In genomic region chr2:238573065-238573778, GRCh38 we compare ENCODE assay signal across 1 cellular context.
A peak's percentile ranks its signal among the peaks of the same experiment; 100 is the strongest.
TF ChIP-seq lines count a peak whose summit lies in the region.

No MANE protein-coding gene starts in this region.

TF ChIP-seq in HepG2, 621 proteins besides CTCF, POLR2A, EP300 and RAD21 (continued from another document and continues in another):
- TF ChIP-seq ZBTB37 (CRISPR knock-in tag; IDR thresholded peaks at IDR 0.05) (no peak), PRPF4 (IDR thresholded peaks at IDR 0.05; ENCODE audit: low read depth, low read length, poor library complexity, severe bottlenecking) (no peak), PRDM15 (CRISPR knock-in tag; IDR thresholded peaks at IDR 0.05) (no peak), ATF6 (CRISPR knock-in tag; conservative IDR thresholded peaks at IDR 0.05) (no peak), ZBTB3 (CRISPR knock-in tag; IDR thresholded peaks at IDR 0.05; ENCODE audit: borderline replicate concordance, low read depth) (no peak), SSRP1 (CRISPR knock-in tag; IDR thresholded peaks at IDR 0.05) (no peak), HNF4A (CRISPR knock-in tag; IDR thresholded peaks at IDR 0.05) (no peak), DMTF1 (CRISPR knock-in tag; IDR thresholded peaks at IDR 0.05) (no peak), ZNF879 (CRISPR knock-in tag; IDR thresholded peaks at IDR 0.05) (no peak), TIGD3 (CRISPR knock-in tag; IDR thresholded peaks at IDR 0.05; ENCODE audit: borderline replicate concordance) (no peak), ZNF430 (CRISPR knock-in tag; IDR thresholded peaks at IDR 0.05) (no peak), ZNF317 (CRISPR knock-in tag; IDR thresholded peaks at IDR 0.05) (no peak), ZFX (CRISPR knock-in tag; IDR thresholded peaks at IDR 0.05; ENCODE audit: low read depth) (no peak), TFE3 (CRISPR knock-in tag; IDR thresholded peaks at IDR 0.05) (no peak), TRIM22 (IDR thresholded peaks at IDR 0.05) (no peak), MED8 (CRISPR knock-in tag; IDR thresholded peaks at IDR 0.05; ENCODE audit: insufficient replicate concordance) (no peak), RAD51 (IDR thresholded peaks at IDR 0.05; ENCODE audit: borderline replicate concordance) (no peak), KDM4B (CRISPR knock-in tag; IDR thresholded peaks at IDR 0.05) (no peak), MZF1 (CRISPR knock-in tag; IDR thresholded peaks at IDR 0.05; ENCODE audit: borderline replicate concordance) (no peak), PCBP1 (IDR thresholded peaks at IDR 0.05; ENCODE audit: borderline replicate concordance, low read depth, low read length) (no peak), KDM6A (CRISPR knock-in tag; IDR thresholded peaks at IDR 0.05; ENCODE audit: low read depth) (no peak), CEBPB (IDR thresholded peaks at IDR 0.05; ENCODE audit: borderline replicate concordance, low read depth, low read length) (no peak), IRF2 (CRISPR knock-in tag; IDR thresholded peaks at IDR 0.05) (no peak), ZNF263 (CRISPR knock-in tag; IDR thresholded peaks at IDR 0.05) (0 out of 2 replicates have a peak, but pooled peaks have one; percentile 15), EZH2 (conservative IDR thresholded peaks at IDR 0.05; ENCODE audit: low read depth, low read length) (no peak), PAXIP1 (CRISPR knock-in tag; conservative IDR thresholded peaks at IDR 0.05) (no peak), MYC (CRISPR knock-in tag; IDR thresholded peaks at IDR 0.05; ENCODE audit: borderline replicate concordance) (0 out of 2 replicates have a peak, but pooled peaks have one; percentile 24), PHF20 (CRISPR knock-in tag; IDR thresholded peaks at IDR 0.05) (no peak), DMAP1 (CRISPR knock-in tag; IDR thresholded peaks at IDR 0.05) (no peak), HNRNPLL (IDR thresholded peaks at IDR 0.05; ENCODE audit: low read depth, low read length, poor library complexity, severe bottlenecking) (peak; percentile 18), MAFK (conservative IDR thresholded peaks at IDR 0.05 in 1 of 2, IDR thresholded peaks at IDR 0.05 in 1 of 2; ENCODE audit: low read length in 2 of 2) (no peak), PREB (CRISPR knock-in tag; IDR thresholded peaks at IDR 0.05) (no peak), ZNF530 (CRISPR knock-in tag; IDR thresholded peaks at IDR 0.05; ENCODE audit: low read depth) (no peak), ATF7 (IDR thresholded peaks at IDR 0.05) (no peak), ATF7 (CRISPR knock-in tag; IDR thresholded peaks at IDR 0.05) (no peak), SP140L (CRISPR knock-in tag; IDR thresholded peaks at IDR 0.05; ENCODE audit: borderline replicate concordance) (no peak), ZNF768 (CRISPR knock-in tag; IDR thresholded peaks at IDR 0.05) (peak; percentile 18; the same call in 1 of the 2 replicates), HINFP (CRISPR knock-in tag; IDR thresholded peaks at IDR 0.05; ENCODE audit: low read depth) (0 out of 2 replicates have a peak, but pooled peaks have one; percentile 5), ZFP36L2 (CRISPR knock-in tag; IDR thresholded peaks at IDR 0.05) (no peak), MAZ (IDR thresholded peaks at IDR 0.05; ENCODE audit: borderline replicate concordance, low read depth, low read length) (no peak), MAZ (CRISPR knock-in tag; IDR thresholded peaks at IDR 0.05; ENCODE audit: low read depth) (no peak), BRCA1 (CRISPR knock-in tag; IDR thresholded peaks at IDR 0.05) (no peak)
